ENCODE assay signal across 5 cellular contexts in genomic region chrX:2242980-2243379, GRCh38.
"Had no signal": no experiment of that assay in that cellular context is flagged by ENCODE, and none has a peak within 500 bp of the region (broad histone marks: within the 10 kb centered on the region; RNA-seq: fewer than 3 reads in every experiment).

No MANE protein-coding gene starts in this region.

- H2AFZ ChIP-seq: GM23338 had no signal

- H3K4me3 Mint-ChIP-seq: GM23338 had no signal

- H3K4me3 ChIP-seq: GM23338, K562 had no signal

- DNase-seq: H7, HCEC 1CT, IMR-90 had no signal

- H3K4me2 ChIP-seq: GM23338 had no signal

- H3K27ac Mint-ChIP-seq: GM23338 had no signal

- H3K9me3 Mint-ChIP-seq: GM23338 had no signal

- ATAC-seq: GM23338, K562 had no signal
